ENCODE assay signal across 22 cellular contexts in genomic region chr3:197425485-197426131, GRCh38.
"Had no signal": no experiment of that assay in that cellular context is flagged by ENCODE, and none has a peak within 500 bp of the region (broad histone marks: within the 10 kb centered on the region; RNA-seq: fewer than 3 reads in every experiment).

No MANE protein-coding gene starts in this region.

- DNase-seq: activated CD4-positive, alpha-beta T cell treated with anti-CD3 and anti-CD28 coated beads, Interleukin-2, amount 10 ng/mL, durations not matched to agents 7 days and 5 days; activated CD4-positive, CD25-positive, alpha-beta regulatory T cell treated with anti-CD3 and anti-CD28 coated beads, Interleukin-2, amount 50 U/mL, for 72 hours; activated CD8-positive, alpha-beta memory T cell treated with anti-CD3 and anti-CD28 coated beads, Interleukin-2, amount 10 ng/mL, durations not matched to agents 7 days and 5 days; activated CD8-positive, alpha-beta T cell treated with anti-CD3 and anti-CD28 coated beads, Interleukin-2, amount 10 ng/mL, durations not matched to agents 7 days and 5 days; activated effector memory CD4-positive, alpha-beta T cell treated with Interleukin-2 at 50 U/mL for 16 hours; activated naive CD4-positive, alpha-beta T cell treated with Interleukin-2 at 50 U/mL for 16 hours; activated naive CD8-positive, alpha-beta T cell treated with anti-CD3 and anti-CD28 coated beads, Interleukin-2, amount 10 ng/mL, durations not matched to agents 7 days and 5 days; amygdala; central memory CD4-positive, alpha-beta T cell; endodermal cell; esophagus squamous epithelium; left colon; mammary epithelial cell; natural killer cell; stimulated activated CD4-positive, alpha-beta T cell treated with anti-CD3 and anti-CD28 coated beads, Interleukin-15, amount 100 ng/mL, for 24 hours; stimulated activated naive CD4-positive, alpha-beta T cell; T-helper 17 cell; T1000; tibial artery had no signal

- H3K9me3 Mint-ChIP-seq: activated CD4-positive, alpha-beta T cell treated with anti-CD3 and anti-CD28 coated beads, Interleukin-2, amount 10 ng/mL, durations not matched to agents 7 days and 5 days; activated naive CD8-positive, alpha-beta T cell treated with anti-CD3 and anti-CD28 coated beads, Interleukin-2, amount 10 ng/mL, durations not matched to agents 7 days and 5 days; dendritic cell treated with granulocyte-macrophage colony-stimulating factor and Interleukin-4, amounts not matched to agents 40 ng/mL and 50 ng/mL, for 4 days; endodermal cell; natural killer cell had no signal

- H3K27ac Mint-ChIP-seq: activated CD8-positive, alpha-beta memory T cell treated with anti-CD3 and anti-CD28 coated beads, Interleukin-2, amount 10 ng/mL, durations not matched to agents 7 days and 5 days; activated CD8-positive, alpha-beta T cell treated with anti-CD3 and anti-CD28 coated beads, Interleukin-2, amount 10 ng/mL, durations not matched to agents 7 days and 5 days; activated naive CD8-positive, alpha-beta T cell treated with anti-CD3 and anti-CD28 coated beads, Interleukin-2, amount 10 ng/mL, durations not matched to agents 7 days and 5 days; dendritic cell treated with granulocyte-macrophage colony-stimulating factor and Interleukin-4, amounts not matched to agents 40 ng/mL and 50 ng/mL, for 4 days; endodermal cell; natural killer cell; progenitor cell of endocrine pancreas; T-helper 17 cell had no signal

- H3K4me3 Mint-ChIP-seq: activated CD4-positive, alpha-beta T cell treated with anti-CD3 and anti-CD28 coated beads, Interleukin-2, amount 10 ng/mL, durations not matched to agents 7 days and 5 days; activated CD8-positive, alpha-beta memory T cell treated with anti-CD3 and anti-CD28 coated beads, Interleukin-2, amount 10 ng/mL, durations not matched to agents 7 days and 5 days; activated CD8-positive, alpha-beta T cell treated with anti-CD3 and anti-CD28 coated beads, Interleukin-2, amount 10 ng/mL, durations not matched to agents 7 days and 5 days; activated naive CD8-positive, alpha-beta T cell treated with anti-CD3 and anti-CD28 coated beads, Interleukin-2, amount 10 ng/mL, durations not matched to agents 7 days and 5 days; dendritic cell treated with granulocyte-macrophage colony-stimulating factor and Interleukin-4, amounts not matched to agents 40 ng/mL and 50 ng/mL, for 4 days; endodermal cell; natural killer cell; T-helper 17 cell had no signal

- H3K36me3 Mint-ChIP-seq: activated naive CD8-positive, alpha-beta T cell treated with anti-CD3 and anti-CD28 coated beads, Interleukin-2, amount 10 ng/mL, durations not matched to agents 7 days and 5 days; natural killer cell had no signal

- ATAC-seq: activated CD8-positive, alpha-beta memory T cell treated with anti-CD3 and anti-CD28 coated beads, Interleukin-2, amount 10 ng/mL, durations not matched to agents 7 days and 5 days; activated CD8-positive, alpha-beta T cell treated with anti-CD3 and anti-CD28 coated beads, Interleukin-2, amount 10 ng/mL, durations not matched to agents 7 days and 5 days; left colon; natural killer cell; SK-N-SH treated with all-trans-retinoic acid at 6 μM for 48 hours; T-helper 17 cell had no signal
